Comparison of ENCODE assay signal across 14 cellular contexts in the genomic region with DNA sequence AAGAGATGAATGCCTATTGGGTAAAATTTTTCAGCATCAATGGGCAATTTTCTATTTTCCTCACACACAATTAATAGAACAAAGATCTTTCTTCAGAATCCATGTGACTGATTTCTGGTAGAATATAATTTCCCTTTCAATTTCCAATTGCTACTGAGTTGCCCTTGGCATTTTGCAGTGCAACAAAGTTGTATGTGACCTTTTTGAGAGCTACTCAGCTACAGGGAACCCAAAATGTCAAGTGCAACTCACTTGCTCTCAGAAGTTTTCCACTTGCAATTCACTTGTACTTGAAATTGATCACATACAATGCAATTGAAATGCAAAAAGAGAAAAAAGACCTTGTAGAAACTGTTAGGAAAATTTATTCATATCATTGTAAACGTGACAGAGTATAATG.
DNase-seq lines count a peak whose midpoint lies in the region; ATAC-seq and TF ChIP-seq lines count a peak whose summit lies in the region.
"Had no signal": no experiment of that assay in that cellular context is flagged by ENCODE, and none has a peak within 500 bp of the region (broad histone marks: within the 10 kb centered on the region; RNA-seq: fewer than 3 reads in every experiment).

No MANE protein-coding gene starts in this region.

- H3K9me3 Mint-ChIP-seq in naive B cell, result peaks cover 0 to 4% (median 0%) of the 10 kb centered on the region in 7 donors
- H3K9me3 Mint-ChIP-seq in activated naive CD8-positive, alpha-beta T cell treated with anti-CD3 and anti-CD28 coated beads, Interleukin-2, amount 50 U/mL, for 24 hours, result no peaks in the 10 kb centered on the region

- no peaks in the 10 kb centered on the region for H3K27me3 Mint-ChIP-seq in naive B cell
- peaks cover 2% of the 10 kb centered on the region for H3K27me3 Mint-ChIP-seq in activated naive CD8-positive, alpha-beta T cell treated with anti-CD3 and anti-CD28 coated beads, Interleukin-2, amount 50 U/mL, for 24 hours
- H3K27me3 Mint-ChIP-seq: CD4-positive, alpha-beta memory T cell had no signal

- DNase-seq in NCI-H2171 treated with DMSO at 0.1 percent for 48 hours (lab: John Stamatoyannopoulos, UW) (peak; percentile 16), NCI-H2171 (lab: John Stamatoyannopoulos, UW) (no peak), foreskin melanocyte (peak; percentile 60), naive B cell (no peak), NCI-H146 (lab: John Stamatoyannopoulos, UW) (no peak), GM10266 (ENCODE audit: extremely low spot score) (no peak)
- DNase-seq in activated naive CD8-positive, alpha-beta T cell treated with anti-CD3 and anti-CD28 coated beads, Interleukin-2, amount 50 U/mL, for 24 hours, result no peak
- DNase-seq: ACHN; BE2C; CD4-positive, alpha-beta memory T cell; DND-41; GF-D8 had no signal

- no peak overlapping the region for H3K4me3 Mint-ChIP-seq in naive B cell
- H3K4me3 Mint-ChIP-seq in activated naive CD8-positive, alpha-beta T cell treated with anti-CD3 and anti-CD28 coated beads, Interleukin-2, amount 50 U/mL, for 24 hours, result no peak overlapping the region
- H3K4me3 Mint-ChIP-seq: CD4-positive, alpha-beta memory T cell had no signal

- H3K4me1 Mint-ChIP-seq in naive B cell, result peaks cover 21 to 34% (median 24%) of the 10 kb centered on the region in 3 donors
- H3K4me1 Mint-ChIP-seq in activated naive CD8-positive, alpha-beta T cell treated with anti-CD3 and anti-CD28 coated beads, Interleukin-2, amount 50 U/mL, for 24 hours, result no peaks in the 10 kb centered on the region

- H3K27ac Mint-ChIP-seq in naive B cell, result peak overlapping the region in 4 of 6 donors; percentile 38 to 77 (median 52)
- no peak overlapping the region for H3K27ac Mint-ChIP-seq in activated naive CD8-positive, alpha-beta T cell treated with anti-CD3 and anti-CD28 coated beads, Interleukin-2, amount 50 U/mL, for 24 hours
- H3K27ac Mint-ChIP-seq: CD4-positive, alpha-beta memory T cell had no signal

- no peak for TF ChIP-seq CTCF in GM10266 (IDR thresholded peaks at IDR 0.05; ENCODE audit: control insufficient read depth, insufficient read depth, low read depth, missing control alignments)

- ATAC-seq in naive B cell (ENCODE audit: low read depth in 2 of 2) (no peak), HG03095 (IDR thresholded peaks at IDR 0.05; ENCODE audit: unreplicated experiment) (no peak)
- no peak for ATAC-seq in activated naive CD8-positive, alpha-beta T cell treated with anti-CD3 and anti-CD28 coated beads, Interleukin-2, amount 50 U/mL, for 24 hours
- ATAC-seq: HepG2 had no signal

- peaks cover 21 to 40% of the 10 kb centered on the region in 2 donors for H3K36me3 Mint-ChIP-seq in naive B cell
- no peaks in the 10 kb centered on the region for H3K36me3 Mint-ChIP-seq in activated naive CD8-positive, alpha-beta T cell treated with anti-CD3 and anti-CD28 coated beads, Interleukin-2, amount 50 U/mL, for 24 hours (ENCODE audit: low read depth)
- H3K36me3 Mint-ChIP-seq: CD4-positive, alpha-beta memory T cell had no signal

Comparison
In these comparisons a context has a peak if more than half of its experiments do, and no peak if none do; other contexts are left out.
1. DNase-seq: peak in NCI-H2171 treated with DMSO at 0.1 percent for 48 hours (single experiment) and foreskin melanocyte (single experiment); none in NCI-H2171 (single experiment), naive B cell (single experiment), NCI-H146 (single experiment), activated naive CD8-positive, alpha-beta T cell treated with anti-CD3 and anti-CD28 coated beads, Interleukin-2, amount 50 U/mL, for 24 hours (single experiment) and GM10266 (single experiment).